1 cellular context compared by ENCODE assay signal in the genomic region with DNA sequence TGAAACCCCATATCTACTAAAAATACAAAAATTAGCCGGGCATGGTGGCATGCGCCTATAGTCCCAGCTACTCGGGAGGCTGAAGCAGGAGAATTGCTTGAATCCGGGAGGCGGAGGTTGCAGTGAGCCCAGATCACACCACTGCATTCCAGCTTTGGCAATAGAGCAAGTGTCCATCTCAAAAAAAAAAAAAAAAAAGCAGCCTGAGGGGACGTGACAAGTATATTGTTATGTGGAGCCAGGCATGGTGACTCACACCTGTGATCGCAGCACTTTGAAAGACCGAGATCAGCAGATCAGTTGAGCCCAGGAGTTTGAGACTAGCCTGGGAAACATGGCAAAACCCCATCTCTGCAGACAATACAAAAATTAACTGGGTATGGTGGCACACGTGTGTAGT.
A peak's percentile ranks its signal among the peaks of the same experiment; 100 is the strongest.
TF ChIP-seq lines count a peak whose summit lies in the region.
"Not testable (repeated sequence)": the region's sequence is repeated elsewhere in the genome, so short reads cannot be mapped to it uniquely, and the experiment has no call there.

No MANE protein-coding gene starts in this region.

TF ChIP-seq in K562, 482 proteins besides CTCF, POLR2A, EP300 and RAD21:
- TF ChIP-seq ARID1B (IDR thresholded peaks at IDR 0.05) (peak; percentile 39), FOSL1 (tag; conservative IDR thresholded peaks at IDR 0.05) (peak; percentile 81), HDAC1 (IDR thresholded peaks at IDR 0.05) (0 out of 4 replicates have a peak, but pooled peaks of 1 of the 2 experiments have one; percentile 24), ZNF316 (IDR thresholded peaks at IDR 0.05) (peak; percentile 39; the same call in 1 of the 2 replicates), ZNF121 (CRISPR knock-in tag; conservative IDR thresholded peaks at IDR 0.05) (0 out of 2 replicates have a peak, but pooled peaks have one; percentile 8), MAFG (tag; conservative IDR thresholded peaks at IDR 0.05) (0 out of 2 replicates have a peak, but pooled peaks have one; percentile 7), ZNF384 (IDR thresholded peaks at IDR 0.05; ENCODE audit: low read depth, low read length) (peak; percentile 84), SOX6 (IDR thresholded peaks at IDR 0.05) (peak; percentile 40; the same call in 1 of the 2 replicates), ZEB2 (IDR thresholded peaks at IDR 0.05) (peak; percentile 42; the same call in 1 of the 2 replicates), SMARCA4 (IDR thresholded peaks at IDR 0.05) (peak; percentile 62), JUND (IDR thresholded peaks at IDR 0.05; ENCODE audit: borderline replicate concordance, low read depth, low read length) (peak; percentile 74), JUND (tag; IDR thresholded peaks at IDR 0.05; ENCODE audit: borderline replicate concordance, low read depth, low read length) (peak; percentile 35; the same call in 2 of the 3 replicates), PKNOX1 (IDR thresholded peaks at IDR 0.05) (peak; percentile 25; the same call in 1 of the 2 replicates)
- TF ChIP-seq, protein P1, sequence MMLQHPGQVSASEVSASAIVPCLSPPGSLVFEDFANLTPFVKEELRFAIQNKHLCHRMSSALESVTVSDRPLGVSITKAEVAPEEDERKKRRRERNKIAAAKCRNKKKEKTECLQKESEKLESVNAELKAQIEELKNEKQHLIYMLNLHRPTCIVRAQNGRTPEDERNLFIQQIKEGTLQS (IDR thresholded peaks at IDR 0.05): peak; percentile 77
- TF ChIP-seq, protein P1 (CRISPR knock-in tag; conservative IDR thresholded peaks at IDR 0.05): not testable (repeated sequence)
